In genomic region chr19:19618384-19619051, GRCh38 we compare ENCODE assay signal across 8 cellular contexts. TPM values are rescaled to one million over a fixed set of nuclear protein-coding genes. Genes with fewer than 3 reads are reported as not detected.
DNase-seq lines count a peak whose midpoint lies in the region; ATAC-seq and TF ChIP-seq lines count a peak whose summit lies in the region.

TSS of gene PBX4 (minus strand) at chr19:19618687. CDS start at chr19:19618629, 58 bp downstream.

- no peaks in the 10 kb centered on the region for H3K36me3 ChIP-seq in lower lobe of right lung

- peak within 1 kb of the TSS; percentile 53 to 92 (median 76) for H3K27ac Mint-ChIP-seq in CD14-positive monocyte

- no peak within 1 kb of the TSS for H3K27ac ChIP-seq in lower lobe of right lung

- peaks cover 17% of the 10 kb centered on the region for H3K4me1 Mint-ChIP-seq in CD14-positive monocyte

- peaks cover 4 to 11% (median 7%) of the 10 kb centered on the region in 3 donors for H3K27me3 Mint-ChIP-seq in CD14-positive monocyte (ENCODE audit: low read depth in 3 of 3)

- peaks cover 6 to 7% of the 10 kb centered on the region in 2 donors for H3K36me3 Mint-ChIP-seq in CD14-positive monocyte

- intact Hi-C loops in CD14-positive monocyte (cut with micrococcal nuclease), result loop anchor here in 1 of 2 donors (2.0 to 5.0 kb wide), 2 partner anchors 28 to 296 kb away; partner anchors contain the start of genes MAU2 and SUGP1
- intact Hi-C loops in lower lobe of right lung (cut with DNase I), result no loop called here

- peaks cover 0 to 5% (median 0%) of the 10 kb centered on the region in 7 donors for H3K9me3 Mint-ChIP-seq in CD14-positive monocyte

- ATAC-seq in GM19351 (IDR thresholded peaks at IDR 0.05; ENCODE audit: unreplicated experiment) (peak; percentile 94), HG03469 (IDR thresholded peaks at IDR 0.05; ENCODE audit: unreplicated experiment) (peak; percentile 89), lower lobe of right lung (peak; percentile 99 to 100)

- H3K4me1 ChIP-seq in lower lobe of right lung, result peaks cover 9% of the 10 kb centered on the region

- DNase-seq in CD14-positive monocyte (ENCODE audit: low spot score) (peak; percentile 99), NCI-H69 (lab: John Stamatoyannopoulos, UW) (peak; percentile 99), dermis microvascular lymphatic vessel endothelial cell (ENCODE audit: low read depth in 2 of 2) (peak; percentile 17 to 69), lower lobe of right lung (peak; percentile 98)
- peak; percentile 97 to 98 for DNase-seq in activated CD4-positive, alpha-beta T cell treated with anti-CD3 and anti-CD28 coated beads, Interleukin-2, amount 50 U/mL, for 24 hours (ENCODE audit: low read depth in 1 of 2, low spot score in 1 of 2)
- peak; percentile 98 to 99 (median 99) for DNase-seq in stimulated activated CD4-positive, alpha-beta T cell treated with anti-CD3 and anti-CD28 coated beads, TNF-alpha, amount 100 ng/mL, for 24 hours (ENCODE audit: low read depth in 3 of 3)

- TF ChIP-seq CTCF in CD14-positive monocyte (IDR thresholded peaks at IDR 0.05), result no peak
- no peak for TF ChIP-seq CTCF in lower lobe of right lung (IDR thresholded peaks at IDR 0.05)

- H3K4me3 Mint-ChIP-seq in CD14-positive monocyte, result peak within 1 kb of the TSS; percentile 67 to 80

- peak within 1 kb of the TSS; percentile 60 for H3K4me3 ChIP-seq in lower lobe of right lung

- no peaks in the 10 kb centered on the region for H3K27me3 ChIP-seq in lower lobe of right lung (ENCODE audit: low read depth)

- no peaks in the 10 kb centered on the region for H3K9me3 ChIP-seq in lower lobe of right lung

RNA-seq across cellular contexts. Expression of gene PBX4, which starts in this region (rescaled TPM):
- polyA plus RNA-seq in CD14-positive monocyte, result not detected
- total RNA-seq in dermis microvascular lymphatic vessel endothelial cell, result 0.13 TPM in 1 of 2 replicates, not detected in the other
- total RNA-seq in lower lobe of right lung, result 3.7 TPM

Comparison
In these comparisons a context has a peak if more than half of its experiments do, and no peak if none do; other contexts are left out.
1. Peak in DNase-seq in CD14-positive monocyte; RNA of the gene not detected or under 1 TPM.
2. Peak in DNase-seq in dermis microvascular lymphatic vessel endothelial cell; RNA of the gene not detected or under 1 TPM.
3. DNase-seq: peak in every context shown above with its lines; median percentile 99 in CD14-positive monocyte; 99 in NCI-H69; 99 in stimulated activated CD4-positive, alpha-beta T cell treated with anti-CD3 and anti-CD28 coated beads, TNF-alpha, amount 100 ng/mL, for 24 hours; 98 in lower lobe of right lung; 98 in activated CD4-positive, alpha-beta T cell treated with anti-CD3 and anti-CD28 coated beads, Interleukin-2, amount 50 U/mL, for 24 hours; 43 in dermis microvascular lymphatic vessel endothelial cell.